ENCODE assay signal across 2 cellular contexts in genomic region chr5:26894719-26895263, GRCh38.
A peak's percentile ranks its signal among the peaks of the same experiment; 100 is the strongest.
TF ChIP-seq lines count a peak whose summit lies in the region.

No MANE protein-coding gene starts in this region.

TF ChIP-seq in SK-N-SH treated with all-trans-retinoic acid at 6 μM for 48 hours, 23 proteins besides CTCF, POLR2A, EP300 and RAD21 (continued from another document):
- TF ChIP-seq, protein P1, sequence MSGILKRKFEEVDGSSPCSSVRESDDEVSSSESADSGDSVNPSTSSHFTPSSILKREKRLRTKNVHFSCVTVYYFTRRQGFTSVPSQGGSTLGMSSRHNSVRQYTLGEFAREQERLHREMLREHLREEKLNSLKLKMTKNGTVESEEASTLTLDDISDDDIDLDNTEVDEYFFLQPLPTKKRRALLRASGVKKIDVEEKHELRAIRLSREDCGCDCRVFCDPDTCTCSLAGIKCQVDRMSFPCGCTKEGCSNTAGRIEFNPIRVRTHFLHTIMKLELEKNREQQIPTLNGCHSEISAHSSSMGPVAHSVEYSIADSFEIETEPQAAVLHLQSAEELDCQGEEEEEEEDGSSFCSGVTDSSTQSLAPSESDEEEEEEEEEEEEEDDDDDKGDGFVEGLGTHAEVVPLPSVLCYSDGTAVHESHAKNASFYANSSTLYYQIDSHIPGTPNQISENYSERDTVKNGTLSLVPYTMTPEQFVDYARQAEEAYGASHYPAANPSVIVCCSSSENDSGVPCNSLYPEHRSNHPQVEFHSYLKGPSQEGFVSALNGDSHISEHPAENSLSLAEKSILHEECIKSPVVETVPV (CRISPR knock-in tag; IDR thresholded peaks at IDR 0.05), result peak; percentile 50; the same call in 1 of the 2 replicates
- TF ChIP-seq ISL1 (CRISPR knock-in tag; IDR thresholded peaks at IDR 0.05), result peak; percentile 78

TF ChIP-seq in SK-N-SH, 30 proteins besides CTCF, POLR2A, EP300 and RAD21 (continued from another document):
- TF ChIP-seq, protein P2, sequence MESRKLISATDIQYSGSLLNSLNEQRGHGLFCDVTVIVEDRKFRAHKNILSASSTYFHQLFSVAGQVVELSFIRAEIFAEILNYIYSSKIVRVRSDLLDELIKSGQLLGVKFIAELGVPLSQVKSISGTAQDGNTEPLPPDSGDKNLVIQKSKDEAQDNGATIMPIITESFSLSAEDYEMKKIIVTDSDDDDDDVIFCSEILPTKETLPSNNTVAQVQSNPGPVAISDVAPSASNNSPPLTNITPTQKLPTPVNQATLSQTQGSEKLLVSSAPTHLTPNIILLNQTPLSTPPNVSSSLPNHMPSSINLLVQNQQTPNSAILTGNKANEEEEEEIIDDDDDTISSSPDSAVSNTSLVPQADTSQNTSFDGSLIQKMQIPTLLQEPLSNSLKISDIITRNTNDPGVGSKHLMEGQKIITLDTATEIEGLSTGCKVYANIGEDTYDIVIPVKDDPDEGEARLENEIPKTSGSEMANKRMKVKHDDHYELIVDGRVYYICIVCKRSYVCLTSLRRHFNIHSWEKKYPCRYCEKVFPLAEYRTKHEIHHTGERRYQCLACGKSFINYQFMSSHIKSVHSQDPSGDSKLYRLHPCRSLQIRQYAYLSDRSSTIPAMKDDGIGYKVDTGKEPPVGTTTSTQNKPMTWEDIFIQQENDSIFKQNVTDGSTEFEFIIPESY (IDR thresholded peaks at IDR 0.05; ENCODE audit: borderline replicate concordance, low read depth), result no peak
- TF ChIP-seq, protein P3, sequence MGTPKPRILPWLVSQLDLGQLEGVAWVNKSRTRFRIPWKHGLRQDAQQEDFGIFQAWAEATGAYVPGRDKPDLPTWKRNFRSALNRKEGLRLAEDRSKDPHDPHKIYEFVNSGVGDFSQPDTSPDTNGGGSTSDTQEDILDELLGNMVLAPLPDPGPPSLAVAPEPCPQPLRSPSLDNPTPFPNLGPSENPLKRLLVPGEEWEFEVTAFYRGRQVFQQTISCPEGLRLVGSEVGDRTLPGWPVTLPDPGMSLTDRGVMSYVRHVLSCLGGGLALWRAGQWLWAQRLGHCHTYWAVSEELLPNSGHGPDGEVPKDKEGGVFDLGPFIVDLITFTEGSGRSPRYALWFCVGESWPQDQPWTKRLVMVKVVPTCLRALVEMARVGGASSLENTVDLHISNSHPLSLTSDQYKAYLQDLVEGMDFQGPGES (IDR thresholded peaks at IDR 0.05; ENCODE audit: low read depth, low read length), result no peak
- TF ChIP-seq MXI1 (IDR thresholded peaks at IDR 0.05; ENCODE audit: low read depth, low read length) (no peak), FOXM1 (IDR thresholded peaks at IDR 0.05; ENCODE audit: low read depth) (no peak), GABPA (IDR thresholded peaks at IDR 0.05; ENCODE audit: low read depth) (no peak), GATA2 (CRISPR knock-in tag; IDR thresholded peaks at IDR 0.05) (no peak), RFX5 (IDR thresholded peaks at IDR 0.05; ENCODE audit: low read length) (no peak), POLR2AphosphoS5 (IDR thresholded peaks at IDR 0.05; ENCODE audit: low read depth, low read length) (no peak), NFIC (IDR thresholded peaks at IDR 0.05; ENCODE audit: borderline replicate concordance) (no peak)
